In the genomic region with DNA sequence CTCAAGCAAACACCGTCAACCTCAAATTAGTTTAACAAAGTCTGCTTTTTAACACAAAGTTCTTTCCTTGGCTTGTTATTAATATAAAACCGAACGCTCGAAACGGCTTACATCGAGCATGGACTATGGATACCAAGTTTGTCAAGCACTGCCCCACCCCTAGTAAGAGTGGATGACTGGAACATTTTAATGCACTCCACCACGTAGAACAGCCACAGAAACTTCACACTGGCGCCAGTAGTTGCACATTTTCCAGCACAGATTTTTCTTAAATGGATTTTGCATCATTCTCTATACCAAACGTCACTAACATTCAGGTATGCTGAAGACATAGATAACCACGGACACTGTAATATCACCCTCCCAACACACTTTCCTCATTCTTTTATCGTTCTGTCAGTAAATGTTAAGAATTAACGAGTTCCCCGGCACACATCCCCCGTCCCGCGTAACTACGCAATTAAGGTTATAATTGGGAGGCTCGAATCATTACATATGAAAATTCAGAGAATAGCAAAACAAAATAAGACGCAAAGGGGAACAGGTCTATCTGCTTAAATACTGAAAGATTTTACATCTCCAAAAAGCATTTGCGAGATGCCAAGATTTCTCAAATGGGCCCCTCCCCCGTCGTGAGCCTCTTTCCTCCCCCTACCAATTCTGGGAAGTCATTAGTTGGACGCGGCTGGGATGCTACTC, we compare ENCODE assay signal across 8 cellular contexts. TPM values are rescaled to one million over a fixed set of nuclear protein-coding genes. Genes with fewer than 3 reads are reported as not detected.
DNase-seq lines count a peak whose midpoint lies in the region; ATAC-seq and TF ChIP-seq lines count a peak whose summit lies in the region.

No MANE protein-coding gene starts in this region.

- H2AFZ ChIP-seq in osteoblast (ENCODE audit: low read length): peak overlapping the region; percentile 49

- H3K9me3 Mint-ChIP-seq in activated CD8-positive, alpha-beta T cell treated with anti-CD3 and anti-CD28 coated beads, Interleukin-2, amount 10 ng/mL, durations not matched to agents 7 days and 5 days (ENCODE audit: insufficient read depth): no peaks in the 10 kb centered on the region

- peaks cover 65% of the 10 kb centered on the region for H3K27me3 Mint-ChIP-seq in activated CD8-positive, alpha-beta T cell treated with anti-CD3 and anti-CD28 coated beads, Interleukin-2, amount 10 ng/mL, durations not matched to agents 7 days and 5 days (ENCODE audit: low read depth)

- no peak for TF ChIP-seq EP300 in gastroesophageal sphincter (IDR thresholded peaks at IDR 0.05)

- H3K4me1 ChIP-seq in HEK293 (ENCODE audit: control insufficient read depth, insufficient read depth, low read length) (peaks cover 17% of the 10 kb centered on the region), gastroesophageal sphincter (peaks cover 0 to 71% (median 9%) of the 10 kb centered on the region in 3 donors), osteoblast (ENCODE audit: insufficient read depth, low read length) (peaks cover 26% of the 10 kb centered on the region)

- DNase-seq in AG08395 (ENCODE audit: low spot score): peak; percentile 57
- no peak for DNase-seq in activated CD8-positive, alpha-beta T cell treated with anti-CD3 and anti-CD28 coated beads, Interleukin-2, amount 10 ng/mL, durations not matched to agents 7 days and 5 days
- DNase-seq in osteoblast (ENCODE audit: insufficient read length, low spot score, missing footprints): peak; percentile 92
- no peak for DNase-seq in NOMO-1 treated with DMSO at 0.1 percent for 48 hours (lab: John Stamatoyannopoulos, UW; ENCODE audit: unreplicated experiment)

- peak overlapping the region; percentile 97 for H3K27ac ChIP-seq in HEK293 (ENCODE audit: extremely low read depth, low read depth, low read length)
- H3K27ac ChIP-seq in gastroesophageal sphincter: peak overlapping the region; percentile 97 to 100 (median 98)
- H3K27ac ChIP-seq in osteoblast (ENCODE audit: low read depth, low read length): peak overlapping the region; percentile 69

- TF ChIP-seq CTCF in HEK293 (tag by site-specific recombination; IDR thresholded peaks at IDR 0.05) (no peak), gastroesophageal sphincter (IDR thresholded peaks at IDR 0.05) (peak in 1 of 4 experiments; percentile 14), osteoblast (IDR thresholded peaks at IDR 0.05; ENCODE audit: extremely low read depth, low read depth, low read length) (no peak)

- H3K36me3 ChIP-seq in HEK293 (ENCODE audit: control insufficient read depth in 2 of 2, insufficient read depth in 1 of 2, low read length in 2 of 2) (peaks cover 0 to 13% of the 10 kb centered on the region in 2 experiments; a peak in 1 of 3 replicates), gastroesophageal sphincter (peaks cover 0 to 8% of the 10 kb centered on the region in 2 donors), osteoblast (ENCODE audit: insufficient read depth, low read length) (peaks cover 20% of the 10 kb centered on the region)

- H3K4me2 ChIP-seq in osteoblast (ENCODE audit: insufficient read depth, low read length): peak overlapping the region; percentile 83

- POLR2A ChIA-PET in HEK293 (lab: Yijun Ruan, JAX): no interaction called here
- POLR2A ChIA-PET in activated CD8-positive, alpha-beta T cell treated with anti-CD3 and anti-CD28 coated beads, Interleukin-2, amount 10 ng/mL, durations not matched to agents 7 days and 5 days (lab: Charles Lee): no interaction called here

- H3K27me3 ChIP-seq in gastroesophageal sphincter (no peaks in the 10 kb centered on the region), osteoblast (ENCODE audit: insufficient read depth, low read length) (no peaks in the 10 kb centered on the region)

- no peaks in the 10 kb centered on the region for H3K36me3 Mint-ChIP-seq in activated CD8-positive, alpha-beta T cell treated with anti-CD3 and anti-CD28 coated beads, Interleukin-2, amount 10 ng/mL, durations not matched to agents 7 days and 5 days (ENCODE audit: low read depth)

- H3K27ac Mint-ChIP-seq in activated CD8-positive, alpha-beta T cell treated with anti-CD3 and anti-CD28 coated beads, Interleukin-2, amount 10 ng/mL, durations not matched to agents 7 days and 5 days: no peak overlapping the region

- peak overlapping the region; percentile 77 for H3K4me3 Mint-ChIP-seq in activated CD8-positive, alpha-beta T cell treated with anti-CD3 and anti-CD28 coated beads, Interleukin-2, amount 10 ng/mL, durations not matched to agents 7 days and 5 days

- no peak for ATAC-seq in activated CD8-positive, alpha-beta T cell treated with anti-CD3 and anti-CD28 coated beads, Interleukin-2, amount 10 ng/mL, durations not matched to agents 7 days and 5 days
- ATAC-seq in gastroesophageal sphincter (no peak), GM21723 (IDR thresholded peaks at IDR 0.05; ENCODE audit: unreplicated experiment) (no peak), HG02623 (IDR thresholded peaks at IDR 0.05; ENCODE audit: unreplicated experiment) (no peak)

- peak overlapping the region; percentile 96 for H3K4me3 ChIP-seq in HEK293 (ENCODE audit: low read depth, low read length)
- H3K4me3 ChIP-seq in gastroesophageal sphincter: peak overlapping the region; percentile 83 to 93
- peak overlapping the region; percentile 79 for H3K4me3 ChIP-seq in osteoblast (ENCODE audit: insufficient read depth, low read length)

- H3K9me3 ChIP-seq in HEK293 (ENCODE audit: control insufficient read depth, insufficient read depth, low read depth, low read length) (no peaks in the 10 kb centered on the region), gastroesophageal sphincter (no peaks in the 10 kb centered on the region), osteoblast (ENCODE audit: low read depth, low read length) (no peaks in the 10 kb centered on the region)

- CTCF ChIA-PET in HEK293 (lab: Yijun Ruan, JAX): interaction anchor here (0.6 kb wide), 1 partner anchor 105 kb away, joined by 6 read pairs; no protein-coding TSS in a partner anchor
- CTCF ChIA-PET in activated CD8-positive, alpha-beta T cell treated with anti-CD3 and anti-CD28 coated beads, Interleukin-2, amount 10 ng/mL, durations not matched to agents 7 days and 5 days (lab: Charles Lee): interaction anchor here (1.4 kb wide), 1 partner anchor 10 kb away, joined by 8 read pairs; no protein-coding TSS in a partner anchor

- TF ChIP-seq POLR2A in gastroesophageal sphincter (IDR thresholded peaks at IDR 0.05): peak; percentile 0 to 24

- H4K20me1 ChIP-seq in osteoblast (ENCODE audit: insufficient read depth, low read length): peaks cover 53% of the 10 kb centered on the region

- H3K4me1 Mint-ChIP-seq in activated CD8-positive, alpha-beta T cell treated with anti-CD3 and anti-CD28 coated beads, Interleukin-2, amount 10 ng/mL, durations not matched to agents 7 days and 5 days (ENCODE audit: low read depth): peaks cover 18% of the 10 kb centered on the region

- peaks cover 64% of the 10 kb centered on the region for H3K79me2 ChIP-seq in osteoblast (ENCODE audit: insufficient read depth, low read length)

- WGBS in gastroesophageal sphincter (ENCODE audit: low coverage in 1 of 2), 2 donors: 0 to 1% methylated on average over 17 to 24 of the region's 24 CpGs

TF ChIP-seq in HEK293, 187 proteins besides CTCF, POLR2A, EP300 and RAD21 (continues in another document):
- TF ChIP-seq, protein P1, sequence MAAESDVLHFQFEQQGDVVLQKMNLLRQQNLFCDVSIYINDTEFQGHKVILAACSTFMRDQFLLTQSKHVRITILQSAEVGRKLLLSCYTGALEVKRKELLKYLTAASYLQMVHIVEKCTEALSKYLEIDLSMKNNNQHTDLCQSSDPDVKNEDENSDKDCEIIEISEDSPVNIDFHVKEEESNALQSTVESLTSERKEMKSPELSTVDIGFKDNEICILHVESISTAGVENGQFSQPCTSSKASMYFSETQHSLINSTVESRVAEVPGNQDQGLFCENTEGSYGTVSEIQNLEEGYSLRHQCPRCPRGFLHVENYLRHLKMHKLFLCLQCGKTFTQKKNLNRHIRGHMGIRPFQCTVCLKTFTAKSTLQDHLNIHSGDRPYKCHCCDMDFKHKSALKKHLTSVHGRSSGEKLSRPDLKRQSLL (tag by site-specific recombination; IDR thresholded peaks at IDR 0.05): no peak
- TF ChIP-seq ZNF214 (tag by site-specific recombination; IDR thresholded peaks at IDR 0.05; ENCODE audit: borderline replicate concordance): no peak
- TF ChIP-seq, protein P2, sequence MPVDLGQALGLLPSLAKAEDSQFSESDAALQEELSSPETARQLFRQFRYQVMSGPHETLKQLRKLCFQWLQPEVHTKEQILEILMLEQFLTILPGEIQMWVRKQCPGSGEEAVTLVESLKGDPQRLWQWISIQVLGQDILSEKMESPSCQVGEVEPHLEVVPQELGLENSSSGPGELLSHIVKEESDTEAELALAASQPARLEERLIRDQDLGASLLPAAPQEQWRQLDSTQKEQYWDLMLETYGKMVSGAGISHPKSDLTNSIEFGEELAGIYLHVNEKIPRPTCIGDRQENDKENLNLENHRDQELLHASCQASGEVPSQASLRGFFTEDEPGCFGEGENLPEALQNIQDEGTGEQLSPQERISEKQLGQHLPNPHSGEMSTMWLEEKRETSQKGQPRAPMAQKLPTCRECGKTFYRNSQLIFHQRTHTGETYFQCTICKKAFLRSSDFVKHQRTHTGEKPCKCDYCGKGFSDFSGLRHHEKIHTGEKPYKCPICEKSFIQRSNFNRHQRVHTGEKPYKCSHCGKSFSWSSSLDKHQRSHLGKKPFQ (tag by site-specific recombination; IDR thresholded peaks at IDR 0.05): peak; percentile 56; the same call in 1 of the 2 replicates

RNA-seq across cellular contexts. Expression of gene FERMT2, which starts 1.0 kb away (rescaled TPM):
- total RNA-seq in activated CD8-positive, alpha-beta T cell treated with anti-CD3 and anti-CD28 coated beads, Interleukin-2, amount 10 ng/mL, durations not matched to agents 7 days and 5 days: not detected
- total RNA-seq in gastroesophageal sphincter: 100 to 1,000 TPM; 364 to 398 (median 388) TPM
- total RNA-seq in osteoblast: 220 and 280 TPM in 2 replicates

Comparison
In these comparisons a context has a peak if more than half of its experiments do, and no peak if none do; other contexts are left out.
1. DNase-seq: peak in AG08395 (single experiment) and osteoblast (single experiment); none in activated CD8-positive, alpha-beta T cell treated with anti-CD3 and anti-CD28 coated beads, Interleukin-2, amount 10 ng/mL, durations not matched to agents 7 days and 5 days (single experiment) and NOMO-1 treated with DMSO at 0.1 percent for 48 hours (single experiment).
2. RNA of gene FERMT2, which starts 1.0 kb away (total RNA-seq): 364 to 398 TPM in gastroesophageal sphincter and 220 to 280 TPM in osteoblast; not detected in activated CD8-positive, alpha-beta T cell treated with anti-CD3 and anti-CD28 coated beads, Interleukin-2, amount 10 ng/mL, durations not matched to agents 7 days and 5 days; every median in the first group is over 100 times any median in the second.
3. Peak in every context shown above with its lines, with median percentiles within 50 percentile points of each other: H3K27ac ChIP-seq and H3K4me3 ChIP-seq.